In genomic region chr12:130280226-130280625, GRCh38 we compare ENCODE assay signal across 13 cellular contexts. TPM values are rescaled to one million over a fixed set of nuclear protein-coding genes. Genes with fewer than 3 reads are reported as not detected.
DNase-seq lines count a peak whose midpoint lies in the region; ATAC-seq lines count a peak whose summit lies in the region.
"Had no signal": no experiment of that assay in that cellular context is flagged by ENCODE, and none has a peak within 500 bp of the region (broad histone marks: within the 10 kb centered on the region; RNA-seq: fewer than 3 reads in every experiment).

No MANE protein-coding gene starts in this region.

- H3K4me1 ChIP-seq in aorta (ENCODE audit: control insufficient read depth in 1 of 2, insufficient read depth in 2 of 2, low read length in 2 of 2), result no peaks in the 10 kb centered on the region

- intact Hi-C loops in activated T-helper 1 cell treated with anti-CD3 and anti-CD28 coated beads, Interleukin-12 subunit alpha, Interleukin-12 subunit beta, Interleukin-2, Interleukin-4 antibody, amounts not matched to agents 30 ng/mL and 10 ng/mL and 1 ng/mL, durations not matched to agents 14 hours and 24 hours and 36 hours (cut with micrococcal nuclease), result loop anchor here (5.0 kb wide), 1 partner anchor 467 kb away; no protein-coding TSS in a partner anchor
- intact Hi-C loops in aorta (cut with DNase I), result no loop called here

- peaks cover 10 to 19% of the 10 kb centered on the region in 2 donors for H3K9me3 Mint-ChIP-seq in stimulated activated naive CD8-positive, alpha-beta T cell treated with anti-CD3 and anti-CD28 coated beads, Interleukin-15, amount 100 ng/mL, for 72 hours
- H3K9me3 Mint-ChIP-seq in activated T-helper 1 cell treated with anti-CD3 and anti-CD28 coated beads, Interleukin-12 subunit alpha, Interleukin-12 subunit beta, Interleukin-2, Interleukin-4 antibody, amounts not matched to agents 30 ng/mL and 10 ng/mL and 1 ng/mL, durations not matched to agents 14 hours and 24 hours and 36 hours, result peaks cover 22% of the 10 kb centered on the region

- H3K36me3 Mint-ChIP-seq in activated T-helper 1 cell treated with anti-CD3 and anti-CD28 coated beads, Interleukin-12 subunit alpha, Interleukin-12 subunit beta, Interleukin-2, Interleukin-4 antibody, amounts not matched to agents 30 ng/mL and 10 ng/mL and 1 ng/mL, durations not matched to agents 14 hours and 24 hours and 36 hours (ENCODE audit: low read depth), result no peaks in the 10 kb centered on the region
- H3K36me3 Mint-ChIP-seq: CD8-positive, alpha-beta T cell had no signal

- no peaks in the 10 kb centered on the region for H3K27me3 ChIP-seq in aorta (ENCODE audit: control insufficient read depth in 1 of 2, insufficient read depth in 2 of 2, low read length in 1 of 2)

- H3K27ac Mint-ChIP-seq in stimulated activated naive CD8-positive, alpha-beta T cell treated with anti-CD3 and anti-CD28 coated beads, Interleukin-15, amount 100 ng/mL, for 72 hours, result no peak overlapping the region
- no peak overlapping the region for H3K27ac Mint-ChIP-seq in activated T-helper 1 cell treated with anti-CD3 and anti-CD28 coated beads, Interleukin-12 subunit alpha, Interleukin-12 subunit beta, Interleukin-2, Interleukin-4 antibody, amounts not matched to agents 30 ng/mL and 10 ng/mL and 1 ng/mL, durations not matched to agents 14 hours and 24 hours and 36 hours
- H3K27ac Mint-ChIP-seq: CD8-positive, alpha-beta T cell; nephron progenitor cell had no signal

- H3K27ac ChIP-seq in aorta (ENCODE audit: low read depth in 1 of 2, low read length in 2 of 2), result no peak overlapping the region

- H3K4me3 ChIP-seq in aorta (ENCODE audit: low read length in 2 of 2), result peak overlapping the region; percentile 3 to 20

- H3K4me3 Mint-ChIP-seq in stimulated activated naive CD8-positive, alpha-beta T cell treated with anti-CD3 and anti-CD28 coated beads, Interleukin-15, amount 100 ng/mL, for 72 hours, result peak overlapping the region; percentile 3 to 32
- no peak overlapping the region for H3K4me3 Mint-ChIP-seq in activated T-helper 1 cell treated with anti-CD3 and anti-CD28 coated beads, Interleukin-12 subunit alpha, Interleukin-12 subunit beta, Interleukin-2, Interleukin-4 antibody, amounts not matched to agents 30 ng/mL and 10 ng/mL and 1 ng/mL, durations not matched to agents 14 hours and 24 hours and 36 hours
- H3K4me3 Mint-ChIP-seq: CD8-positive, alpha-beta T cell; nephron progenitor cell had no signal

- peak; percentile 90 for ATAC-seq in stimulated activated naive CD8-positive, alpha-beta T cell treated with anti-CD3 and anti-CD28 coated beads, Interleukin-15, amount 100 ng/mL, for 72 hours
- no peak for ATAC-seq in stimulated activated naive CD8-positive, alpha-beta T cell treated with anti-CD3 and anti-CD28 coated beads, Interleukin-15, Interleukin-2, amounts not matched to agents 100 U/mL and 50 U/mL, for 24 hours
- ATAC-seq in aorta (ENCODE audit: low FRiP score), result no peak
- no peak for ATAC-seq in HG03342 (IDR thresholded peaks at IDR 0.05; ENCODE audit: unreplicated experiment)
- no peak for ATAC-seq in HG03139 (IDR thresholded peaks at IDR 0.05; ENCODE audit: unreplicated experiment)
- ATAC-seq: CD8-positive, alpha-beta T cell; Right ventricle myocardium inferior had no signal

- peaks cover 23% of the 10 kb centered on the region for H3K27me3 Mint-ChIP-seq in stimulated activated naive CD8-positive, alpha-beta T cell treated with anti-CD3 and anti-CD28 coated beads, Interleukin-15, amount 100 ng/mL, for 72 hours
- H3K27me3 Mint-ChIP-seq in activated T-helper 1 cell treated with anti-CD3 and anti-CD28 coated beads, Interleukin-12 subunit alpha, Interleukin-12 subunit beta, Interleukin-2, Interleukin-4 antibody, amounts not matched to agents 30 ng/mL and 10 ng/mL and 1 ng/mL, durations not matched to agents 14 hours and 24 hours and 36 hours (ENCODE audit: insufficient read depth), result peaks cover 2% of the 10 kb centered on the region

- no peaks in the 10 kb centered on the region for H3K36me3 ChIP-seq in aorta (ENCODE audit: control insufficient read depth in 1 of 2, insufficient read depth in 2 of 2, low read length in 1 of 2)

- 9 to 11% methylated on average over 9 of the region's 9 CpGs for WGBS in aorta, 2 donors

- peak; percentile 7 to 32 for DNase-seq in stimulated activated naive CD8-positive, alpha-beta T cell treated with anti-CD3 and anti-CD28 coated beads, Interleukin-15, amount 100 ng/mL, for 72 hours
- no peak for DNase-seq in stimulated activated naive CD8-positive, alpha-beta T cell treated with anti-CD3 and anti-CD28 coated beads, Interleukin-15, Interleukin-2, amounts not matched to agents 100 U/mL and 50 U/mL, for 24 hours
- DNase-seq in activated T-helper 1 cell treated with anti-CD3 and anti-CD28 coated beads, Interleukin-12 subunit alpha, Interleukin-12 subunit beta, Interleukin-2, Interleukin-4 antibody, amounts not matched to agents 30 ng/mL and 10 ng/mL and 1 ng/mL, durations not matched to agents 14 hours and 24 hours and 36 hours (ENCODE audit: low spot score), result peak; percentile 12
- DNase-seq in midbrain (lab: John Stamatoyannopoulos, UW) (peak; percentile 23), aorta (no peak), DMS53 (lab: John Stamatoyannopoulos, UW) (no peak)
- DNase-seq: CD8-positive, alpha-beta T cell; NCI-H1105; NCI-H524; nephron progenitor cell had no signal

- no peaks in the 10 kb centered on the region for H3K9me3 ChIP-seq in aorta (ENCODE audit: control insufficient read depth, low read length)

- peaks cover 5% of the 10 kb centered on the region for H3K4me1 Mint-ChIP-seq in stimulated activated naive CD8-positive, alpha-beta T cell treated with anti-CD3 and anti-CD28 coated beads, Interleukin-15, amount 100 ng/mL, for 72 hours
- no peaks in the 10 kb centered on the region for H3K4me1 Mint-ChIP-seq in activated T-helper 1 cell treated with anti-CD3 and anti-CD28 coated beads, Interleukin-12 subunit alpha, Interleukin-12 subunit beta, Interleukin-2, Interleukin-4 antibody, amounts not matched to agents 30 ng/mL and 10 ng/mL and 1 ng/mL, durations not matched to agents 14 hours and 24 hours and 36 hours (ENCODE audit: low read depth)

RNA-seq across cellular contexts. Expression of gene PIWIL1, which starts 57.5 kb away (rescaled TPM):
- not detected in 2 replicates for total RNA-seq in activated T-helper 1 cell treated with anti-CD3 and anti-CD28 coated beads, Interleukin-12 subunit alpha, Interleukin-12 subunit beta, Interleukin-2, Interleukin-4 antibody, amounts not matched to agents 30 ng/mL and 10 ng/mL and 1 ng/mL, durations not matched to agents 14 hours and 24 hours and 36 hours
- total RNA-seq in aorta, result not detected
- not detected for polyA plus RNA-seq in aorta
- total RNA-seq: CD8-positive, alpha-beta T cell; Right ventricle myocardium inferior had no signal

Comparison
In these comparisons a context has a peak if more than half of its experiments do, and no peak if none do; other contexts are left out.
1. DNase-seq: peak in stimulated activated naive CD8-positive, alpha-beta T cell treated with anti-CD3 and anti-CD28 coated beads, Interleukin-15, amount 100 ng/mL, for 72 hours (2 of 2), activated T-helper 1 cell treated with anti-CD3 and anti-CD28 coated beads, Interleukin-12 subunit alpha, Interleukin-12 subunit beta, Interleukin-2, Interleukin-4 antibody, amounts not matched to agents 30 ng/mL and 10 ng/mL and 1 ng/mL, durations not matched to agents 14 hours and 24 hours and 36 hours (single experiment) and midbrain (single experiment); none in stimulated activated naive CD8-positive, alpha-beta T cell treated with anti-CD3 and anti-CD28 coated beads, Interleukin-15, Interleukin-2, amounts not matched to agents 100 U/mL and 50 U/mL, for 24 hours (single experiment), aorta (0 of 2) and DMS53 (single experiment).